In genomic region chr17:7818746-7819645, GRCh38 we compare ENCODE assay signal across 38 cellular contexts.
"Had no signal": no experiment of that assay in that cellular context is flagged by ENCODE, and none has a peak within 500 bp of the region (broad histone marks: within the 10 kb centered on the region; RNA-seq: fewer than 3 reads in every experiment).

No MANE protein-coding gene starts in this region.

- H3K9me3 ChIP-seq: ascending aorta, MG63 had no signal

- H3K27me3 Mint-ChIP-seq: activated CD8-positive, alpha-beta T cell treated with anti-CD3 and anti-CD28 coated beads for 36 hours; activated naive CD8-positive, alpha-beta T cell treated with anti-CD3 and anti-CD28 coated beads for 36 hours; central memory CD8-positive, alpha-beta T cell had no signal

- H3K27me3 ChIP-seq: ascending aorta, cardiac muscle cell, MG63 had no signal

- H3K4me1 ChIP-seq: ascending aorta had no signal

- H3K27ac Mint-ChIP-seq: activated B cell treated with CpG ODN at 0.5 μM for 24 hours; activated CD8-positive, alpha-beta T cell treated with anti-CD3 and anti-CD28 coated beads for 36 hours; activated naive CD8-positive, alpha-beta T cell treated with anti-CD3 and anti-CD28 coated beads for 36 hours; activated T-cell treated with anti-CD3 and anti-CD28 coated beads, Interleukin-2, amount 50 U/mL, for 72 hours; activated T-helper 17 cell treated with anti-CD3 and anti-CD28 coated beads, Interleukin-2, amount 50 U/mL, for 72 hours had no signal

- ATAC-seq: activated CD8-positive, alpha-beta T cell treated with anti-CD3 and anti-CD28 coated beads for 36 hours; activated T-cell treated with anti-CD3 and anti-CD28 coated beads, Interleukin-2, amount 50 U/mL, for 72 hours; activated T-helper 17 cell treated with anti-CD3 and anti-CD28 coated beads, Interleukin-2, amount 50 U/mL, for 72 hours; Right ventricle myocardium inferior had no signal

- H3K36me3 Mint-ChIP-seq: activated naive CD8-positive, alpha-beta T cell treated with anti-CD3 and anti-CD28 coated beads for 36 hours had no signal

- H3K36me3 ChIP-seq: ascending aorta, cardiac muscle cell, MG63 had no signal

- H3K27ac ChIP-seq: ascending aorta, cardiac muscle cell, PC-9, RWPE1, VCaP had no signal

- H3K4me1 Mint-ChIP-seq: activated B cell treated with CpG ODN at 0.5 μM for 24 hours; activated naive CD8-positive, alpha-beta T cell treated with anti-CD3 and anti-CD28 coated beads for 36 hours; activated T-helper 17 cell treated with anti-CD3 and anti-CD28 coated beads, Interleukin-2, amount 50 U/mL, for 72 hours; central memory CD8-positive, alpha-beta T cell had no signal

- H3K4me2 ChIP-seq: PC-9 had no signal

- H2AFZ ChIP-seq: PC-9 had no signal

- H3K9me3 Mint-ChIP-seq: activated B cell treated with CpG ODN at 0.5 μM for 24 hours; activated CD8-positive, alpha-beta T cell treated with anti-CD3 and anti-CD28 coated beads for 36 hours; activated naive CD8-positive, alpha-beta T cell treated with anti-CD3 and anti-CD28 coated beads for 36 hours; activated T-cell treated with anti-CD3 and anti-CD28 coated beads, Interleukin-2, amount 50 U/mL, for 72 hours; activated T-helper 17 cell treated with anti-CD3 and anti-CD28 coated beads, Interleukin-2, amount 50 U/mL, for 72 hours; central memory CD8-positive, alpha-beta T cell had no signal

- H3K4me3 ChIP-seq: ascending aorta, cardiac muscle cell, MG63, PC-9 had no signal

- H3K4me3 Mint-ChIP-seq: activated B cell treated with CpG ODN at 0.5 μM for 24 hours; activated CD8-positive, alpha-beta T cell treated with anti-CD3 and anti-CD28 coated beads for 36 hours; activated naive CD8-positive, alpha-beta T cell treated with anti-CD3 and anti-CD28 coated beads for 36 hours; activated T-cell treated with anti-CD3 and anti-CD28 coated beads, Interleukin-2, amount 50 U/mL, for 72 hours; activated T-helper 17 cell treated with anti-CD3 and anti-CD28 coated beads, Interleukin-2, amount 50 U/mL, for 72 hours; central memory CD8-positive, alpha-beta T cell had no signal

- DNase-seq: activated B cell treated with CpG ODN at 0.5 μM for 24 hours; activated CD4-positive, alpha-beta T cell treated with anti-CD3 and anti-CD28 coated beads for 4 hours; activated CD4-positive, alpha-beta T cell treated with anti-CD3 and anti-CD28 coated beads, Interleukin-2, amount 50 U/mL, for 1 hour; activated CD4-positive, CD25-positive, alpha-beta regulatory T cell treated with anti-CD3 and anti-CD28 coated beads, Interleukin-2, amount 50 U/mL, for 72 hours; activated CD8-positive, alpha-beta T cell treated with anti-CD3 and anti-CD28 coated beads for 36 hours; activated effector memory CD4-positive, alpha-beta T cell treated with anti-CD3 and anti-CD28 coated beads, Interleukin-2, amount 50 U/mL, for 16 hours; activated naive CD4-positive, alpha-beta T cell; activated naive CD4-positive, alpha-beta T cell treated with anti-CD3 and anti-CD28 coated beads, Interleukin-2, amount 50 U/mL, for 16 hours; activated naive CD8-positive, alpha-beta T cell treated with anti-CD3 and anti-CD28 coated beads for 36 hours; activated T-cell treated with anti-CD3 and anti-CD28 coated beads, Interleukin-2, amount 50 U/mL, for 1 hour; activated T-cell treated with anti-CD3 and anti-CD28 coated beads, Interleukin-2, amount 50 U/mL, for 72 hours; amygdala; Kasumi-1; MG63; NCI-H1048; NCI-H1105 treated with DMSO at 0.1 percent for 48 hours; NCI-H1436; NCI-H187; NCI-H2029 treated with DMSO at 0.1 percent for 48 hours; NCI-H2107; NCI-H2171; NCI-H510A; NCI-H526; NCI-H748 treated with DMSO at 0.1 percent for 48 hours; NK-92 treated with Interleukin-12 subunit alpha and Interleukin-12 subunit beta, amount 100 ng/mL, for 24 hours; PC-9; SIG-M5; SW 1271; T-helper 1 cell; T-helper 2 cell; T-helper 9 cell had no signal
